21 cellular contexts compared by ENCODE assay signal in the genomic region with DNA sequence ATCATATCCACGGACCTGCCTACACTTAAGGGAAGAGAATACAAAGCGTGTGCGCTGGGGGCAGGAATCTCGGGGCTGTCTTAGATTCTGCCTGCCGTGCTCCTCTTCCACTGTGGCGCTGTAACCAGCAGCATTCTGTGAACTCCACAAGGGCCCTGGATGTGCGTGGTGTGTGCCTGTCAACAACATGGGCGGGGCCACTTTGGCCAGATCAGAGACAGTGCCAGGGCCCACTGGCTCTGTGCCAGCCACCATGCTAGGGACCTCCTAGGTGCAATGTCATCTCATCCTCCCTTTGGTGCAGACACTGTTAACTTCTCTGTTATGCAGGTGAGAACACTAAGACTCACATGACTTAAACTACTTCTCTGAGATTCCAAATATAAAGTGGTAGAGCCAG.
"Had no signal": no experiment of that assay in that cellular context is flagged by ENCODE, and none has a peak within 500 bp of the region (broad histone marks: within the 10 kb centered on the region; RNA-seq: fewer than 3 reads in every experiment).

No MANE protein-coding gene starts in this region.

- ATAC-seq: activated CD4-positive, alpha-beta T cell treated with anti-CD3 and anti-CD28 coated beads for 36 hours; mucosa of descending colon; stimulated activated naive B cell treated with anti-CD40 and anti-IgM and Interleukin-4, amounts not matched to agents 10 μg/mL and 1 μg/mL and 100 μg/mL, for 72 hours had no signal

- H3K36me3 ChIP-seq: esophagus squamous epithelium, left ventricle myocardium inferior, tibial nerve, WERI-Rb-1 had no signal

- H3K27ac ChIP-seq: coronary artery, left ventricle myocardium inferior, WERI-Rb-1 had no signal

- H3K4me3 ChIP-seq: coronary artery, esophagus squamous epithelium, left ventricle myocardium inferior, mucosa of descending colon, tibial nerve had no signal

- H3K9me3 Mint-ChIP-seq: activated naive CD8-positive, alpha-beta T cell treated with anti-CD3 and anti-CD28 coated beads for 36 hours; central memory CD8-positive, alpha-beta T cell had no signal

- H3K27me3 ChIP-seq: tibial nerve had no signal

- H3K27ac Mint-ChIP-seq: activated CD4-positive, alpha-beta memory T cell treated with anti-CD3 and anti-CD28 coated beads, Interleukin-2, amount 10 ng/mL, durations not matched to agents 7 days and 5 days; activated CD4-positive, alpha-beta T cell treated with anti-CD3 and anti-CD28 coated beads for 36 hours; activated naive CD8-positive, alpha-beta T cell treated with anti-CD3 and anti-CD28 coated beads for 36 hours; naive thymus-derived CD4-positive, alpha-beta T cell; stimulated activated naive B cell treated with anti-CD40 and anti-IgM and Interleukin-4, amounts not matched to agents 10 μg/mL and 1 μg/mL and 100 μg/mL, for 72 hours had no signal

- H3K27me3 Mint-ChIP-seq: activated CD4-positive, alpha-beta memory T cell treated with anti-CD3 and anti-CD28 coated beads, Interleukin-2, amount 10 ng/mL, durations not matched to agents 7 days and 5 days; activated CD4-positive, alpha-beta T cell treated with anti-CD3 and anti-CD28 coated beads for 36 hours; activated naive CD8-positive, alpha-beta T cell treated with anti-CD3 and anti-CD28 coated beads for 36 hours had no signal

- H3K9me3 ChIP-seq: esophagus squamous epithelium, mucosa of descending colon, tibial nerve had no signal

- H3K4me1 Mint-ChIP-seq: activated CD4-positive, alpha-beta memory T cell treated with anti-CD3 and anti-CD28 coated beads, Interleukin-2, amount 10 ng/mL, durations not matched to agents 7 days and 5 days; central memory CD8-positive, alpha-beta T cell; stimulated activated naive B cell treated with anti-CD40 and anti-IgM and Interleukin-4, amounts not matched to agents 10 μg/mL and 1 μg/mL and 100 μg/mL, for 72 hours had no signal

- H3K4me1 ChIP-seq: left ventricle myocardium inferior had no signal

- H3K36me3 Mint-ChIP-seq: activated naive CD8-positive, alpha-beta T cell treated with anti-CD3 and anti-CD28 coated beads for 36 hours; brain; naive thymus-derived CD4-positive, alpha-beta T cell; stimulated activated naive B cell treated with anti-CD40 and anti-IgM and Interleukin-4, amounts not matched to agents 10 μg/mL and 1 μg/mL and 100 μg/mL, for 72 hours had no signal

- H3K4me3 Mint-ChIP-seq: activated CD4-positive, alpha-beta memory T cell treated with anti-CD3 and anti-CD28 coated beads, Interleukin-2, amount 10 ng/mL, durations not matched to agents 7 days and 5 days; activated CD4-positive, alpha-beta T cell treated with anti-CD3 and anti-CD28 coated beads for 36 hours; activated naive CD8-positive, alpha-beta T cell treated with anti-CD3 and anti-CD28 coated beads for 36 hours; brain; central memory CD8-positive, alpha-beta T cell; naive thymus-derived CD4-positive, alpha-beta T cell; stimulated activated naive B cell treated with anti-CD40 and anti-IgM and Interleukin-4, amounts not matched to agents 10 μg/mL and 1 μg/mL and 100 μg/mL, for 72 hours had no signal

- DNase-seq: activated CD4-positive, alpha-beta memory T cell treated with anti-CD3 and anti-CD28 coated beads, Interleukin-2, amount 10 ng/mL, durations not matched to agents 7 days and 5 days; activated CD4-positive, alpha-beta T cell treated with anti-CD3 and anti-CD28 coated beads for 36 hours; activated naive CD8-positive, alpha-beta T cell treated with anti-CD3 and anti-CD28 coated beads for 36 hours; amygdala; effector CD4-positive, alpha-beta T cell; esophagus squamous epithelium; foreskin fibroblast; hippocampal formation; left ventricle myocardium inferior; mucosa of descending colon; naive thymus-derived CD4-positive, alpha-beta T cell; nucleus accumbens; retina; stimulated activated CD4-positive, alpha-beta T cell treated with anti-CD3 and anti-CD28 coated beads, Interleukin-15, amount 100 ng/mL, for 24 hours; stimulated activated CD4-positive, alpha-beta T cell treated with anti-CD3 and anti-CD28 coated beads, Interleukin-4, amount 100 ng/mL, for 1 hour; stimulated activated naive B cell treated with anti-CD40 and anti-IgM and Interleukin-4, amounts not matched to agents 10 μg/mL and 1 μg/mL and 100 μg/mL, for 72 hours; WERI-Rb-1 had no signal
